ENCODE assay signal across 1 cellular context in the genomic region with DNA sequence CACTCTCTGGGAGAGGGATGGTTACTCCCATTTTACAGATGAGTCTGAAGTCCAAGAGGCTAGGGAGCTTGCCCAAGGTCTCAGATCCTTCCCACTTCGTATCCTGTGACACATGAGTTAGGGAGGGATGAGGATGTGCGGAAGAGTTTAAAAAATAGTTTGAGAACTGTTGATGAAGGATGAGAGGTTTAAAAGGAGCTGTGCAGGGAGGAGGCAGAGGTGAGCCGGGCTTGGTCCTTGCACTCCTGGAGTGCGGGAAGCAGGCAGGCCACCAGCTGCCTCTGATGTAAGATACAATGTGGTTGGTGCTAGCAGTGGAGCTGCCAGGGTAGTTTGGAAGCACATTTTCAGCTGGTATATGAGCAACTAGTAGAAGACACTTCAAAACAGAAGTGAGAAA.
TF ChIP-seq lines count a peak whose summit lies in the region.

No MANE protein-coding gene starts in this region.

TF ChIP-seq in IMR-90, 13 proteins besides CTCF, POLR2A, EP300 and RAD21 (continued from another document):
- TF ChIP-seq MAFK (IDR thresholded peaks at IDR 0.05; ENCODE audit: low read depth, low read length) = no peak
- TF ChIP-seq NFE2L2 (IDR thresholded peaks at IDR 0.05; ENCODE audit: low read depth, low read length) = no peak
- TF ChIP-seq CEBPB (IDR thresholded peaks at IDR 0.05; ENCODE audit: low read depth, low read length) = no peak
- no peak for TF ChIP-seq CHD1 (IDR thresholded peaks at IDR 0.05; ENCODE audit: low read depth, low read length)
TF ChIP-seq in IMR-90: peak in this region for 0.
